8 cellular contexts compared by ENCODE assay signal in genomic region chr3:33069862-33070261, GRCh38. TPM values are rescaled to one million over a fixed set of nuclear protein-coding genes. Genes with fewer than 3 reads are reported as not detected.
DNase-seq lines count a peak whose midpoint lies in the region; TF ChIP-seq lines count a peak whose summit lies in the region.
"Not testable (repeated sequence)": the region's sequence is repeated elsewhere in the genome, so short reads cannot be mapped to it uniquely, and the experiment has no call there.

No MANE protein-coding gene starts in this region.

- DNase-seq in DMS153 (lab: John Stamatoyannopoulos, UW) = peak; percentile 78
- DNase-seq in NCI-H1105 (lab: John Stamatoyannopoulos, UW) = peak; percentile 58
- DNase-seq in NCI-H2029 treated with DMSO at 0.1 percent for 48 hours (lab: John Stamatoyannopoulos, UW) = peak; percentile 87
- DNase-seq in NCI-H526 (lab: John Stamatoyannopoulos, UW) = peak; percentile 20 to 31
- DNase-seq in SHP77 treated with DMSO at 0.1 percent for 48 hours (lab: John Stamatoyannopoulos, UW) = peak; percentile 94
- peak; percentile 76 for DNase-seq in adipocyte (ENCODE audit: low read depth)
- DNase-seq in fibroblast of peridontal ligament (ENCODE audit: extremely low read depth) = peak; percentile 69
- not testable (repeated sequence) for DNase-seq in osteocyte (ENCODE audit: extremely low spot score, unreplicated experiment)

- not testable (repeated sequence) for H3K27me3 ChIP-seq in adipocyte (replicated peaks; ENCODE audit: control insufficient read depth, insufficient read depth, low read length)

- H3K27ac Mint-ChIP-seq in osteocyte (ENCODE audit: unreplicated experiment) = peak overlapping the region; percentile 95

- not testable (repeated sequence) for TF ChIP-seq CTCF in osteocyte (IDR thresholded peaks at IDR 0.05)

- H3K4me1 ChIP-seq in adipocyte (ENCODE audit: control insufficient read depth, insufficient read depth, low read length) = peaks cover 12% of the 10 kb centered on the region

- H3K4me1 Mint-ChIP-seq in osteocyte (ENCODE audit: unreplicated experiment) = peaks cover 29% of the 10 kb centered on the region

- H3K9me3 Mint-ChIP-seq in osteocyte (ENCODE audit: unreplicated experiment) = not testable (repeated sequence)

- H3K9ac ChIP-seq in adipocyte (ENCODE audit: low read length) = not testable (repeated sequence)

- H3K9me3 ChIP-seq in adipocyte (ENCODE audit: control insufficient read depth, low read length) = not testable (repeated sequence)

- not testable (repeated sequence) for H3K4me3 ChIP-seq in adipocyte (ENCODE audit: low read length)

- peaks cover 72% of the 10 kb centered on the region for H3K36me3 ChIP-seq in adipocyte (ENCODE audit: control insufficient read depth, insufficient read depth, low read length, severe bottlenecking)

- not testable (repeated sequence) for H3K4me3 Mint-ChIP-seq in osteocyte (ENCODE audit: unreplicated experiment)

- not testable (repeated sequence) for H3K27me3 Mint-ChIP-seq in osteocyte (ENCODE audit: unreplicated experiment)

- H3K36me3 Mint-ChIP-seq in osteocyte (ENCODE audit: unreplicated experiment) = peaks cover 20% of the 10 kb centered on the region

RNA-seq across cellular contexts. Expression of gene GLB1, which starts 27.1 kb away (rescaled TPM):
- 90.4 and 122 TPM in 2 replicates for total RNA-seq in osteocyte

RNA-seq across cellular contexts. Expression of gene TMPPE, which starts 27.1 kb away (rescaled TPM):
- total RNA-seq in osteocyte = 10.0 and 10.3 TPM in 2 replicates

RNA-seq across cellular contexts. Expression of gene CRTAP, which starts 44.0 kb away (rescaled TPM):
- total RNA-seq in osteocyte = 308 and 332 TPM in 2 replicates
